33 cellular contexts compared by ENCODE assay signal in genomic region chr3:152664766-152665165, GRCh38.
"Had no signal": no experiment of that assay in that cellular context is flagged by ENCODE, and none has a peak within 500 bp of the region (broad histone marks: within the 10 kb centered on the region; RNA-seq: fewer than 3 reads in every experiment).

No MANE protein-coding gene starts in this region.

- ATAC-seq: activated naive CD4-positive, alpha-beta T cell treated with anti-CD3 and anti-CD28 coated beads, Interleukin-2, amount 50 U/mL, for 72 hours; activated naive CD8-positive, alpha-beta T cell treated with anti-CD3 and anti-CD28 coated beads, Interleukin-2, amount 50 U/mL, for 24 hours; activated T-cell treated with anti-CD3 and anti-CD28 coated beads, Interleukin-2, amount 50 U/mL, for 4 hours; activated T-cell treated with anti-CD3 and anti-CD28 coated beads, Interleukin-2, amount 50 U/mL, for 72 hours; activated T-helper 17 cell treated with anti-CD3 and anti-CD28 coated beads, Interleukin-2, amount 50 U/mL, for 72 hours; body of pancreas had no signal

- DNase-seq: activated effector memory CD4-positive, alpha-beta T cell treated with anti-CD3 and anti-CD28 coated beads, Interleukin-2, amount 50 U/mL, for 16 hours; activated effector memory CD4-positive, alpha-beta T cell treated with Interleukin-2 at 50 U/mL for 16 hours; activated gamma-delta T cell; activated gamma-delta T cell treated with Interleukin-2 at 50 U/mL for 16 hours; activated naive CD4-positive, alpha-beta T cell; activated naive CD4-positive, alpha-beta T cell treated with anti-CD3 and anti-CD28 coated beads for 36 hours; activated naive CD4-positive, alpha-beta T cell treated with anti-CD3 and anti-CD28 coated beads, Interleukin-2, amount 10 ng/mL, durations not matched to agents 7 days and 5 days; activated naive CD4-positive, alpha-beta T cell treated with anti-CD3 and anti-CD28 coated beads, Interleukin-2, amount 50 U/mL, for 16 hours; activated naive CD4-positive, alpha-beta T cell treated with Interleukin-2 at 50 U/mL for 16 hours; activated naive CD8-positive, alpha-beta T cell treated with anti-CD3 and anti-CD28 coated beads for 36 hours; activated naive CD8-positive, alpha-beta T cell treated with anti-CD3 and anti-CD28 coated beads, Interleukin-2, amount 10 ng/mL, durations not matched to agents 7 days and 5 days; activated naive CD8-positive, alpha-beta T cell treated with anti-CD3 and anti-CD28 coated beads, Interleukin-2, amount 50 U/mL, for 24 hours; activated T-cell treated with anti-CD3 and anti-CD28 coated beads for 4 hours; activated T-cell treated with anti-CD3 and anti-CD28 coated beads, Interleukin-2, amount 50 U/mL, for 1 hour; activated T-cell treated with anti-CD3 and anti-CD28 coated beads, Interleukin-2, amount 50 U/mL, for 24 hours; activated T-cell treated with anti-CD3 and anti-CD28 coated beads, Interleukin-2, amount 50 U/mL, for 4 hours; activated T-cell treated with anti-CD3 and anti-CD28 coated beads, Interleukin-2, amount 50 U/mL, for 48 hours; activated T-cell treated with anti-CD3 and anti-CD28 coated beads, Interleukin-2, amount 50 U/mL, for 72 hours; adrenal gland; amniotic stem cell; amygdala; anterior cingulate cortex; aorta; body of pancreas; brain microvascular endothelial cell; caudate nucleus; cerebellar nuclear complex had no signal

- H3K27me3 ChIP-seq: adrenal gland, ascending aorta, body of pancreas, brain microvascular endothelial cell, breast epithelium, cardiac muscle cell had no signal

- H3K27ac ChIP-seq: adrenal gland, ascending aorta, body of pancreas, brain microvascular endothelial cell, breast epithelium, cardiac muscle cell had no signal

- H3K36me3 ChIP-seq: adrenal gland, ascending aorta, brain microvascular endothelial cell, breast epithelium, cardiac muscle cell had no signal

- H3K4me3 ChIP-seq: adrenal gland, ascending aorta, body of pancreas, breast epithelium, cardiac muscle cell had no signal

- H3K4me1 ChIP-seq: adrenal gland, ascending aorta, body of pancreas, breast epithelium had no signal

- FAIRE-seq: astrocyte had no signal

- H3K9me3 ChIP-seq: adrenal gland, ascending aorta, body of pancreas, breast epithelium had no signal
